8 cellular contexts compared by ENCODE assay signal in genomic region chr1:179814513-179814838, GRCh38.
A peak's percentile ranks its signal among the peaks of the same experiment; 100 is the strongest.
DNase-seq lines count a peak whose midpoint lies in the region; ATAC-seq lines count a peak whose summit lies in the region.

No MANE protein-coding gene starts in this region.

- no peak overlapping the region for H2BK120ac ChIP-seq in neuronal stem cell (ENCODE audit: low read depth, low read length)

- peak overlapping the region; percentile 66 for H3K4me2 ChIP-seq in neuronal stem cell (ENCODE audit: insufficient read depth, low read length, poor library complexity, severe bottlenecking)

- H3K4ac ChIP-seq in neuronal stem cell (ENCODE audit: low read length), result no peak overlapping the region

- no peak overlapping the region for H2BK15ac ChIP-seq in neuronal stem cell (ENCODE audit: low read length)

- no peak overlapping the region for H3K18ac ChIP-seq in neuronal stem cell (ENCODE audit: low read length)

- no peak overlapping the region for H4K8ac ChIP-seq in neuronal stem cell (ENCODE audit: low read depth, low read length)

- H3K14ac ChIP-seq in neuronal stem cell (ENCODE audit: low read length), result no peak overlapping the region

- no peak overlapping the region for H3K9ac ChIP-seq in neuronal stem cell (ENCODE audit: low read depth, low read length, poor library complexity)

- H3K27me3 ChIP-seq in HAP-1 (ENCODE audit: low read depth), result peaks cover 10% of the 10 kb centered on the region
- H3K27me3 ChIP-seq in esophagus (ENCODE audit: control insufficient read depth in 1 of 2, insufficient read depth in 2 of 2, low read length in 2 of 2), result no peaks in the 10 kb centered on the region
- H3K27me3 ChIP-seq in neuronal stem cell (ENCODE audit: control insufficient read depth in 3 of 3, insufficient read depth in 3 of 3, low read depth in 1 of 3, low read length in 3 of 3), result peaks cover 0 to 70% (median 6%) of the 10 kb centered on the region in 3 experiments

- H3K23ac ChIP-seq in neuronal stem cell (ENCODE audit: low read depth, low read length, poor library complexity), result no peak overlapping the region

- H2BK12ac ChIP-seq in neuronal stem cell (ENCODE audit: low read length), result no peak overlapping the region

- ATAC-seq in HG03135 (IDR thresholded peaks at IDR 0.05; ENCODE audit: unreplicated experiment), result no peak

- 2 to 3% methylated on average over 16 of the region's 16 CpGs for WGBS in esophagus, 2 donors
- no CpG with 5 or more reads among the region's 16 CpGs for WGBS in neuronal stem cell (ENCODE audit: extremely low coverage in 2 of 2, insufficient read length in 2 of 2, insufficient replicate concordance in 1 of 2), 2 donors

- peak overlapping the region; percentile 30 for H3K4me3 ChIP-seq in HAP-1
- H3K4me3 ChIP-seq in esophagus (ENCODE audit: low read depth in 1 of 2, low read length in 2 of 2), result peak overlapping the region; percentile 30 to 38
- peak overlapping the region; percentile 47 to 73 for H3K4me3 ChIP-seq in neuronal stem cell (ENCODE audit: low read length in 2 of 2)

- H3K36me3 ChIP-seq in HAP-1 (replicated peaks) (no peaks in the 10 kb centered on the region), esophagus (ENCODE audit: control insufficient read depth in 2 of 2, insufficient read depth in 2 of 2, low read length in 1 of 2) (no peaks in the 10 kb centered on the region), neuronal stem cell (replicated peaks in 1 of 2; ENCODE audit: control insufficient read depth in 2 of 2, insufficient read depth in 2 of 2, low read length in 2 of 2) (no peaks in the 10 kb centered on the region)

- in situ Hi-C loops in HAP-1 (cut with MboI; ENCODE audit: low sequenced_read_pairs), result no loop called here

- no peak overlapping the region for H2BK5ac ChIP-seq in neuronal stem cell (ENCODE audit: low read length)

- no peaks in the 10 kb centered on the region for H3K9me3 ChIP-seq in HAP-1
- H3K9me3 ChIP-seq in esophagus (ENCODE audit: control insufficient read depth in 2 of 2, insufficient read depth in 1 of 2, low read depth in 1 of 2, low read length in 1 of 2), result no peaks in the 10 kb centered on the region
- no peaks in the 10 kb centered on the region for H3K9me3 ChIP-seq in neuronal stem cell (replicated peaks in 1 of 2; ENCODE audit: control insufficient read depth in 2 of 2, insufficient read depth in 1 of 2, low read depth in 1 of 2, low read length in 2 of 2)

- H2AK5ac ChIP-seq in neuronal stem cell (ENCODE audit: low read depth, low read length), result no peak overlapping the region

- H3K27ac ChIP-seq in esophagus (ENCODE audit: low read depth in 2 of 2, low read length in 1 of 2) (no peak overlapping the region), neuronal stem cell (replicated peaks; ENCODE audit: low read length) (no peak overlapping the region)

- no peaks in the 10 kb centered on the region for H3K79me1 ChIP-seq in neuronal stem cell (ENCODE audit: low read depth, low read length)

- DNase-seq in DMS53 (lab: John Stamatoyannopoulos, UW), result peak; percentile 95
- no peak for DNase-seq in HAP-1 (ENCODE audit: low spot score in 2 of 2)
- peak; percentile 58 for DNase-seq in NCI-H510A (lab: John Stamatoyannopoulos, UW)
- no peak for DNase-seq in neuronal stem cell (ENCODE audit: low spot score)
- no peak for DNase-seq in activated gamma-delta T cell treated with Interleukin-2 at 50 U/mL for 16 hours
- no peak for DNase-seq in NCI-H748 treated with DMSO at 0.1 percent for 48 hours (lab: John Stamatoyannopoulos, UW)

- H2AFZ ChIP-seq in neuronal stem cell (ENCODE audit: low read length), result peak overlapping the region; percentile 86

- no peak overlapping the region for H4K91ac ChIP-seq in neuronal stem cell (ENCODE audit: low read depth, low read length, poor library complexity)

- peaks cover 5% of the 10 kb centered on the region; the same call in 1 of the 2 replicates for H3K4me1 ChIP-seq in HAP-1
- peaks cover 0 to 7% of the 10 kb centered on the region in 2 donors for H3K4me1 ChIP-seq in esophagus (ENCODE audit: control insufficient read depth in 2 of 2, insufficient read depth in 2 of 2, low read length in 1 of 2)
- peaks cover 14 to 15% of the 10 kb centered on the region in 2 donors for H3K4me1 ChIP-seq in neuronal stem cell (ENCODE audit: control insufficient read depth in 2 of 2, insufficient read depth in 1 of 2, low read depth in 1 of 2, low read length in 2 of 2)

Comparison
In these comparisons a context has a peak if more than half of its experiments do, and no peak if none do; other contexts are left out.
1. DNase-seq: peak in DMS53 (single experiment) and NCI-H510A (single experiment); none in HAP-1 (0 of 2), neuronal stem cell (single experiment), activated gamma-delta T cell treated with Interleukin-2 at 50 U/mL for 16 hours (single experiment) and NCI-H748 treated with DMSO at 0.1 percent for 48 hours (single experiment).
2. Peak in every context shown above with its lines, with median percentiles within 50 percentile points of each other: H3K4me3 ChIP-seq.